In genomic region chr6:53651764-53652401, GRCh38 we compare ENCODE assay signal across 8 cellular contexts. TPM values are rescaled to one million over a fixed set of nuclear protein-coding genes. Genes with fewer than 3 reads are reported as not detected.
A peak's percentile ranks its signal among the peaks of the same experiment; 100 is the strongest.
DNase-seq lines count a peak whose midpoint lies in the region; ATAC-seq and TF ChIP-seq lines count a peak whose summit lies in the region.

No MANE protein-coding gene starts in this region.

- peak overlapping the region; percentile 89 for H3K4me3 Mint-ChIP-seq in endothelial cell (ENCODE audit: unreplicated experiment)

- peaks cover 16% of the 10 kb centered on the region for H3K27me3 ChIP-seq in BLaER1

- H3K4me3 ChIP-seq in BLaER1: peak overlapping the region; percentile 67

- peak overlapping the region; percentile 43; the same call in 1 of the 2 replicates for H3K9ac ChIP-seq in BLaER1

- H4K20me1 ChIP-seq in BLaER1: no peaks in the 10 kb centered on the region

- H3K4me1 Mint-ChIP-seq in endothelial cell (ENCODE audit: unreplicated experiment): no peaks in the 10 kb centered on the region

- no peak for TF ChIP-seq CTCF in endothelial cell (IDR thresholded peaks at IDR 0.05; ENCODE audit: unreplicated experiment)

- H3K27ac ChIP-seq in BLaER1: no peak overlapping the region

- peaks cover 13% of the 10 kb centered on the region for H3K4me1 ChIP-seq in BLaER1

- H3K9me3 Mint-ChIP-seq in endothelial cell (ENCODE audit: unreplicated experiment): no peaks in the 10 kb centered on the region

- H3K36me3 ChIP-seq in BLaER1: no peaks in the 10 kb centered on the region

- ATAC-seq in GM19328 (IDR thresholded peaks at IDR 0.05; ENCODE audit: unreplicated experiment): peak; percentile 67
- peak; percentile 75 for ATAC-seq in HG03442 (IDR thresholded peaks at IDR 0.05; ENCODE audit: unreplicated experiment)

- peaks cover 12% of the 10 kb centered on the region for H3K9me3 ChIP-seq in BLaER1

- H3K27ac Mint-ChIP-seq in endothelial cell (ENCODE audit: unreplicated experiment): no peak overlapping the region

- peak overlapping the region; percentile 86 for H3K4me2 ChIP-seq in BLaER1

- peak; percentile 92 for DNase-seq in NCI-H774 (lab: John Stamatoyannopoulos, UW)
- peak; percentile 41 to 61 (median 50) for DNase-seq in activated CD8-positive, alpha-beta memory T cell treated with anti-CD3 and anti-CD28 coated beads for 48 hours (ENCODE audit: low read depth in 2 of 3, low spot score in 2 of 3)
- peak; percentile 75 for DNase-seq in endothelial cell (ENCODE audit: low spot score)
- peak; percentile 72 for DNase-seq in midbrain (lab: John Stamatoyannopoulos, UW)
- DNase-seq in stimulated activated CD8-positive, alpha-beta memory T cell treated with anti-CD3 and anti-CD28 coated beads, Interleukin-15, amount 100 ng/mL, for 4 hours (ENCODE audit: low read depth in 2 of 2): peak; percentile 64 to 67

- H3K36me3 Mint-ChIP-seq in endothelial cell (ENCODE audit: low read depth, unreplicated experiment): no peaks in the 10 kb centered on the region

- H3K27me3 Mint-ChIP-seq in endothelial cell (ENCODE audit: unreplicated experiment): peaks cover 2% of the 10 kb centered on the region

RNA-seq across cellular contexts. Expression of gene KLHL31, which starts 13.7 kb away (rescaled TPM):
- total RNA-seq in endothelial cell (ENCODE audit: unreplicated experiment): 0.51 TPM
